24 cellular contexts compared by ENCODE assay signal in genomic region chr1:236351875-236352573, GRCh38. TPM values are rescaled to one million over a fixed set of nuclear protein-coding genes. Genes with fewer than 3 reads are reported as not detected.
"Had no signal": no experiment of that assay in that cellular context is flagged by ENCODE, and none has a peak within 500 bp of the region (broad histone marks: within the 10 kb centered on the region; RNA-seq: fewer than 3 reads in every experiment).

No MANE protein-coding gene starts in this region.

- DNase-seq: cortex of kidney; effector memory CD8-positive, alpha-beta T cell; foreskin fibroblast; gastrocnemius medialis; heart right ventricle; hippocampal formation; islet precursor cell; kidney glomerular epithelial cell; mesenchymal stem cell; mucosa of descending colon; naive B cell; sigmoid colon; stimulated activated CD4-positive, alpha-beta T cell treated with anti-CD3 and anti-CD28 coated beads, Interleukin-2, amount 100 ng/mL, for 24 hours; stimulated activated CD4-positive, alpha-beta T cell treated with anti-CD3 and anti-CD28 coated beads, Interleukin-4, amount 100 ng/mL, for 24 hours; stimulated activated naive CD4-positive, alpha-beta T cell treated with Interleukin-2 at 50 U/mL for 16 hours; stomach; thyroid gland; trophoblast cell had no signal

- H3K4me1 Mint-ChIP-seq: naive B cell; neural crest cell; stimulated activated effector memory CD8-positive, alpha-beta T cell treated with anti-CD3 and anti-CD28 coated beads, Interleukin-12 subunit alpha, Interleukin-12 subunit beta, amount 100 ng/mL, for 72 hours had no signal

- H3K36me3 Mint-ChIP-seq: mesothelial cell of epicardium; naive B cell; natural killer cell treated with Interleukin-12 subunit alpha and Interleukin-12 subunit beta and Interleukin-15 and Interleukin-18, amount 100 ng/mL, for 72 hours; stimulated activated effector memory CD8-positive, alpha-beta T cell treated with anti-CD3 and anti-CD28 coated beads, Interleukin-12 subunit alpha, Interleukin-12 subunit beta, amount 100 ng/mL, for 72 hours had no signal

- H3K27ac Mint-ChIP-seq: effector memory CD8-positive, alpha-beta T cell; mesothelial cell of epicardium; naive B cell; natural killer cell treated with Interleukin-12 subunit alpha and Interleukin-12 subunit beta and Interleukin-15 and Interleukin-18, amount 100 ng/mL, for 72 hours; progenitor cell of endocrine pancreas; stimulated activated effector memory CD8-positive, alpha-beta T cell treated with anti-CD3 and anti-CD28 coated beads, Interleukin-12 subunit alpha, Interleukin-12 subunit beta, amount 100 ng/mL, for 72 hours had no signal

- ATAC-seq: effector memory CD8-positive, alpha-beta T cell; gastrocnemius medialis; mucosa of descending colon; natural killer cell treated with Interleukin-12 subunit alpha and Interleukin-12 subunit beta and Interleukin-15 and Interleukin-18, amount 100 ng/mL, for 72 hours; stimulated activated effector memory CD8-positive, alpha-beta T cell treated with anti-CD3 and anti-CD28 coated beads, Interleukin-12 subunit alpha, Interleukin-12 subunit beta, amount 100 ng/mL, for 72 hours had no signal

- H3K4me3 Mint-ChIP-seq: effector memory CD8-positive, alpha-beta T cell; mesothelial cell of epicardium; naive B cell; natural killer cell treated with Interleukin-12 subunit alpha and Interleukin-12 subunit beta and Interleukin-15 and Interleukin-18, amount 100 ng/mL, for 72 hours; neural crest cell; stimulated activated effector memory CD8-positive, alpha-beta T cell treated with anti-CD3 and anti-CD28 coated beads, Interleukin-12 subunit alpha, Interleukin-12 subunit beta, amount 100 ng/mL, for 72 hours had no signal

- H3K9me3 Mint-ChIP-seq: effector memory CD8-positive, alpha-beta T cell; mesothelial cell of epicardium; natural killer cell treated with Interleukin-12 subunit alpha and Interleukin-12 subunit beta and Interleukin-15 and Interleukin-18, amount 100 ng/mL, for 72 hours; neural crest cell; stimulated activated effector memory CD8-positive, alpha-beta T cell treated with anti-CD3 and anti-CD28 coated beads, Interleukin-12 subunit alpha, Interleukin-12 subunit beta, amount 100 ng/mL, for 72 hours had no signal

RNA-seq across cellular contexts. Expression of gene EDARADD, which starts 42.1 kb away (rescaled TPM):
- total RNA-seq: gastrocnemius medialis, lung microvascular endothelial cell had no signal
